25 cellular contexts compared by ENCODE assay signal in the genomic region with DNA sequence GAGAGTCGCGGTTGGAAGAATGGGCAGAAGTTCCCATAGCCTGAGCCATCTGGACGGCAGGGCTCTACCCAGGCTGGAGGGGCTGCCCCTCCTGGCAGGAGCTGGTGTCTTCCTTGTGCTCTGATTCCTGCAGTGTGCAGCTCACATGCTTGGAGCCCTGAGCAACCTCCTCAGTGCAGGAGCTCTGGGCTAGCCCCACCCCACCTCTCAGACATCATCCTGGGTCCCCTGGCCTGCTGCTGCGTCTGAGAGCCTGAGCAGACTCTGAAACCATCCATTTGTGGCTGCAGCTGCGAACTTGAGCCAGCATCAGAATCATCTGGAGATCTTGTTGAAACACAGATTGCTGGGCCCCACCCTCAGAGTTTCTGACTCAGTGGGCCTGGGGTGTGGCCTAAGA. TPM values are rescaled to one million over a fixed set of nuclear protein-coding genes. Genes with fewer than 3 reads are reported as not detected.
A peak's percentile ranks its signal among the peaks of the same experiment; 100 is the strongest.
DNase-seq lines count a peak whose midpoint lies in the region; ATAC-seq and TF ChIP-seq lines count a peak whose summit lies in the region.
"Had no signal": no experiment of that assay in that cellular context is flagged by ENCODE, and none has a peak within 500 bp of the region (broad histone marks: within the 10 kb centered on the region; RNA-seq: fewer than 3 reads in every experiment).

No MANE protein-coding gene starts in this region.

- H3K4me2 ChIP-seq in BLaER1 (peak overlapping the region; percentile 32), DND-41 (ENCODE audit: insufficient read depth, low read length) (no peak overlapping the region), H9 (ENCODE audit: insufficient read depth, insufficient read length, low read length) (no peak overlapping the region)
- H3K4me2 ChIP-seq: A549 had no signal

- H3K36me3 Mint-ChIP-seq in osteocyte (ENCODE audit: unreplicated experiment) (no peaks in the 10 kb centered on the region), type B pancreatic cell (no peaks in the 10 kb centered on the region), glutamatergic neuron (ENCODE audit: unreplicated experiment) (peaks cover 5% of the 10 kb centered on the region), H9 (ENCODE audit: insufficient read depth in 1 of 3, low read depth in 3 of 3) (peaks cover 24 to 34% (median 27%) of the 10 kb centered on the region in 3 experiments)
- H3K36me3 Mint-ChIP-seq: CD8-positive, alpha-beta T cell had no signal

- no peak overlapping the region for H3K4ac ChIP-seq in H9 (ENCODE audit: low read depth, low read length)

- no peak overlapping the region for H4K8ac ChIP-seq in H9 (replicated peaks; ENCODE audit: insufficient read length, low read depth, low read length)

- H3K9me3 Mint-ChIP-seq in osteocyte (ENCODE audit: unreplicated experiment) = no peaks in the 10 kb centered on the region
- no peaks in the 10 kb centered on the region for H3K9me3 Mint-ChIP-seq in type B pancreatic cell
- no peaks in the 10 kb centered on the region for H3K9me3 Mint-ChIP-seq in glutamatergic neuron (ENCODE audit: unreplicated experiment)
- H3K9me3 Mint-ChIP-seq in H9 = peaks cover 20 to 27% of the 10 kb centered on the region in 2 experiments
- H3K9me3 Mint-ChIP-seq: CD8-positive, alpha-beta T cell had no signal

- H3K36me3 ChIP-seq in BLaER1 (no peaks in the 10 kb centered on the region), DND-41 (ENCODE audit: insufficient read depth, low read length) (no peaks in the 10 kb centered on the region)
- H3K36me3 ChIP-seq: MG63, SJSA1 had no signal

- no peaks in the 10 kb centered on the region for H3K23me2 ChIP-seq in H9 (ENCODE audit: insufficient read length, low read depth, low read length, poor library complexity, severe bottlenecking)

- no peak overlapping the region for H2BK20ac ChIP-seq in H9 (ENCODE audit: low read depth, low read length, poor library complexity, severe bottlenecking)

- H3K4me3 ChIP-seq in BLaER1 (no peak overlapping the region), DND-41 (ENCODE audit: low read depth in 1 of 2, low read length in 2 of 2) (no peak overlapping the region), fibroblast of the aortic adventitia (ENCODE audit: low read depth, low read length) (no peak overlapping the region)
- H3K4me3 ChIP-seq: A549, MG63, SJSA1 had no signal

- ATAC-seq in DND-41 (ENCODE audit: insufficient read depth, low read depth) = peak; percentile 42; the same call in 1 of the 3 replicates
- ATAC-seq: A549; CD8-positive, alpha-beta T cell; PC-3 had no signal

- no peak overlapping the region for H4K5ac ChIP-seq in H9 (ENCODE audit: insufficient read length, low read depth, low read length)

- no peak overlapping the region for H2BK12ac ChIP-seq in H9 (ENCODE audit: insufficient read length, low read depth, low read length)

- no peak overlapping the region for H4K91ac ChIP-seq in H9 (ENCODE audit: insufficient read length, low read depth, low read length)

- H3K79me1 ChIP-seq in H9 (ENCODE audit: insufficient read depth, low read depth, low read length, poor library complexity, severe bottlenecking) = no peaks in the 10 kb centered on the region

- H3K23ac ChIP-seq in H9 (ENCODE audit: insufficient read length, low read depth, low read length) = no peak overlapping the region

- no peak overlapping the region for H2BK5ac ChIP-seq in H9 (ENCODE audit: insufficient read length, low read length)

- H3K27ac Mint-ChIP-seq in osteocyte (ENCODE audit: unreplicated experiment) (no peak overlapping the region), type B pancreatic cell (no peak overlapping the region), glutamatergic neuron (ENCODE audit: unreplicated experiment) (no peak overlapping the region), H9 (no peak overlapping the region)
- H3K27ac Mint-ChIP-seq: CD8-positive, alpha-beta T cell had no signal

- no peak overlapping the region for H2BK120ac ChIP-seq in H9 (ENCODE audit: low read depth, low read length, poor library complexity, severe bottlenecking)

- H2AFZ ChIP-seq in DND-41 (ENCODE audit: low read depth, low read length) (no peak overlapping the region), H9 (ENCODE audit: low read length) (no peak overlapping the region)

- H3K56ac ChIP-seq in H9 (ENCODE audit: insufficient read length, low read depth, low read length) = no peak overlapping the region

- no peak for TF ChIP-seq CTCF in DND-41 (IDR thresholded peaks at IDR 0.05; ENCODE audit: borderline replicate concordance, extremely low read depth, low read length, poor library complexity, severe bottlenecking)
- TF ChIP-seq CTCF in fibroblast of the aortic adventitia (IDR thresholded peaks at IDR 0.05; ENCODE audit: insufficient read depth, low read length) = no peak
- TF ChIP-seq CTCF in osteocyte (IDR thresholded peaks at IDR 0.05) = no peak
- TF ChIP-seq CTCF in type B pancreatic cell (conservative IDR thresholded peaks at IDR 0.05) = no peak
- no peak for TF ChIP-seq CTCF in glutamatergic neuron (IDR thresholded peaks at IDR 0.05; ENCODE audit: partially characterized antibody, unreplicated experiment)
- TF ChIP-seq CTCF in H9 (conservative IDR thresholded peaks at IDR 0.05) = no peak

- DNase-seq in DND-41 (no peak), fibroblast of the aortic adventitia (ENCODE audit: low read depth) (peak; percentile 12), osteocyte (ENCODE audit: extremely low spot score, unreplicated experiment) (peak; percentile 56), type B pancreatic cell (ENCODE audit: extremely low spot score, unreplicated experiment) (no peak), glutamatergic neuron (no peak), H9 (no peak)
- DNase-seq: AML-193; Caco-2; CD8-positive, alpha-beta T cell; GF-D8; KBM-7; MG63; NCI-H1105 treated with DMSO at 0.1 percent for 48 hours; NCI-H146; NCI-H1930; NCI-H2107; NCI-H446; NCI-H526; NCI-H82; NK-92 treated with Interleukin-12 subunit alpha and Interleukin-12 subunit beta, amount 100 ng/mL, for 24 hours; PC-3 had no signal

- H3K4me3 Mint-ChIP-seq in osteocyte (ENCODE audit: unreplicated experiment) (no peak overlapping the region), type B pancreatic cell (no peak overlapping the region), glutamatergic neuron (ENCODE audit: unreplicated experiment) (no peak overlapping the region), H9 (no peak overlapping the region)
- H3K4me3 Mint-ChIP-seq: CD8-positive, alpha-beta T cell had no signal

- H3K4me1 ChIP-seq in BLaER1 = peaks cover 10% of the 10 kb centered on the region
- peaks cover 14% of the 10 kb centered on the region for H3K4me1 ChIP-seq in DND-41 (ENCODE audit: insufficient read depth, low read length)
- H3K4me1 ChIP-seq in H9 (ENCODE audit: insufficient read depth, low read length) = no peaks in the 10 kb centered on the region
- H3K4me1 ChIP-seq: A549, Caco-2, SJSA1 had no signal

- H3K9me3 ChIP-seq in BLaER1 = peaks cover 8% of the 10 kb centered on the region; the same call in 1 of the 2 replicates
- H3K9me3 ChIP-seq in DND-41 (ENCODE audit: insufficient read depth, low read length, severe bottlenecking) = no peaks in the 10 kb centered on the region
- no peaks in the 10 kb centered on the region for H3K9me3 ChIP-seq in H9 (ENCODE audit: control insufficient read depth, low read depth, low read length)
- H3K9me3 ChIP-seq: A549, Caco-2, MG63, SJSA1 had no signal

- H4K20me1 ChIP-seq in BLaER1 (no peaks in the 10 kb centered on the region), DND-41 (ENCODE audit: insufficient read depth, low read length) (no peaks in the 10 kb centered on the region), H9 (ENCODE audit: control insufficient read depth, insufficient read depth, insufficient read length) (no peaks in the 10 kb centered on the region)

- no peak overlapping the region for H3T11ph ChIP-seq in H9 (ENCODE audit: low read length)

- no peaks in the 10 kb centered on the region for H3K27me3 ChIP-seq in BLaER1
- H3K27me3 ChIP-seq in DND-41 (ENCODE audit: insufficient read depth, low read length, poor library complexity) = no peaks in the 10 kb centered on the region
- no peaks in the 10 kb centered on the region for H3K27me3 ChIP-seq in H9 (ENCODE audit: insufficient read depth, low read length)
- H3K27me3 ChIP-seq: MG63, SJSA1 had no signal

- H3K27ac ChIP-seq in BLaER1 (no peak overlapping the region), DND-41 (ENCODE audit: low read length) (no peak overlapping the region; the same call in 1 of the 2 replicates), H9 (ENCODE audit: insufficient read length, low read depth, low read length) (no peak overlapping the region)
- H3K27ac ChIP-seq: A549, C4-2B, SJSA1 had no signal

- no peaks in the 10 kb centered on the region for H3K4me1 Mint-ChIP-seq in osteocyte (ENCODE audit: unreplicated experiment)
- H3K4me1 Mint-ChIP-seq in type B pancreatic cell (ENCODE audit: unreplicated experiment) = no peaks in the 10 kb centered on the region
- no peaks in the 10 kb centered on the region for H3K4me1 Mint-ChIP-seq in glutamatergic neuron (ENCODE audit: low read depth, unreplicated experiment)
- peaks cover 9 to 15% of the 10 kb centered on the region in 2 experiments for H3K4me1 Mint-ChIP-seq in H9

- H2AK5ac ChIP-seq in H9 (ENCODE audit: insufficient read length, low read length) = no peak overlapping the region

- H3K18ac ChIP-seq in H9 (ENCODE audit: insufficient read length, low read depth, low read length) = no peak overlapping the region

- H3K27me3 Mint-ChIP-seq in osteocyte (ENCODE audit: unreplicated experiment) = no peaks in the 10 kb centered on the region
- H3K27me3 Mint-ChIP-seq in type B pancreatic cell = no peaks in the 10 kb centered on the region
- no peaks in the 10 kb centered on the region for H3K27me3 Mint-ChIP-seq in glutamatergic neuron (ENCODE audit: unreplicated experiment)
- H3K27me3 Mint-ChIP-seq in H9 (ENCODE audit: low read depth) = no peaks in the 10 kb centered on the region; the same call in 1 of the 2 replicates

- H3K14ac ChIP-seq in H9 (ENCODE audit: insufficient read depth, low read length) = no peak overlapping the region

- no CpG with 5 or more reads among the region's 5 CpGs for WGBS in H9 (ENCODE audit: extremely low coverage, insufficient read length, low lambda C conversion rate)

- H2BK15ac ChIP-seq in H9 (ENCODE audit: low read depth, low read length) = no peak overlapping the region

- H3K79me2 ChIP-seq in DND-41 (ENCODE audit: insufficient read depth, low read length) (no peaks in the 10 kb centered on the region), H9 (ENCODE audit: insufficient read depth, low read length) (no peaks in the 10 kb centered on the region)

- H3K9ac ChIP-seq in BLaER1 (no peak overlapping the region), DND-41 (ENCODE audit: low read depth, low read length) (no peak overlapping the region), H9 (ENCODE audit: extremely low read depth, insufficient read length, low read length) (no peak overlapping the region)

RNA-seq across cellular contexts. Expression of a gene that starts 42.8 kb away (rescaled TPM):
- total RNA-seq in fibroblast of the aortic adventitia (ENCODE audit: low replicate concordance) = 6.9 and 9.3 TPM in 2 replicates
- total RNA-seq in osteocyte = 16.1 and 18.5 TPM in 2 replicates
- 10.7 and 15.7 TPM in 2 replicates for total RNA-seq in type B pancreatic cell (ENCODE audit: low replicate concordance)
- 31.1 TPM for total RNA-seq in glutamatergic neuron (ENCODE audit: unreplicated experiment)
- 12.9 and 14.0 TPM in 2 replicates for total RNA-seq in H9 (2021)

Comparison
In these comparisons a context has a peak if more than half of its experiments do, and no peak if none do; other contexts are left out.
1. DNase-seq: peak in fibroblast of the aortic adventitia (single experiment) and osteocyte (single experiment); none in DND-41 (single experiment), type B pancreatic cell (single experiment), glutamatergic neuron (single experiment) and H9 (single experiment).